Comparison of ENCODE assay signal across 23 cellular contexts in genomic region chr1:237170149-237170548, GRCh38.
"Had no signal": no experiment of that assay in that cellular context is flagged by ENCODE, and none has a peak within 500 bp of the region (broad histone marks: within the 10 kb centered on the region; RNA-seq: fewer than 3 reads in every experiment).

No MANE protein-coding gene starts in this region.

- H3K9me3 Mint-ChIP-seq: activated CD4-positive, alpha-beta T cell treated with anti-CD3 and anti-CD28 coated beads, Interleukin-2, amount 10 ng/mL, durations not matched to agents 24 days and 14 days; activated CD8-positive, alpha-beta T cell treated with anti-CD3 and anti-CD28 coated beads for 36 hours; activated naive CD4-positive, alpha-beta T cell treated with anti-CD3 and anti-CD28 coated beads for 36 hours; activated naive CD4-positive, alpha-beta T cell treated with anti-CD3 and anti-CD28 coated beads, Interleukin-2, amount 50 U/mL, for 72 hours; activated T-helper 1 cell treated with anti-CD3 and anti-CD28 coated beads, Interleukin-12 subunit alpha, Interleukin-12 subunit beta, Interleukin-2, Interleukin-4 antibody, amounts not matched to agents 30 ng/mL and 10 ng/mL and 1 ng/mL, durations not matched to agents 14 hours and 24 hours and 36 hours had no signal

- H3K4me3 ChIP-seq: adrenal gland, body of pancreas, breast epithelium, SJCRH30, SK-N-MC had no signal

- H3K9me3 ChIP-seq: adrenal gland, body of pancreas, breast epithelium, SJCRH30 had no signal

- H3K4me3 Mint-ChIP-seq: activated CD4-positive, alpha-beta T cell treated with anti-CD3 and anti-CD28 coated beads, Interleukin-2, amount 10 ng/mL, durations not matched to agents 24 days and 14 days; activated CD8-positive, alpha-beta T cell treated with anti-CD3 and anti-CD28 coated beads for 36 hours; activated naive CD4-positive, alpha-beta T cell treated with anti-CD3 and anti-CD28 coated beads for 36 hours; activated T-helper 1 cell treated with anti-CD3 and anti-CD28 coated beads, Interleukin-12 subunit alpha, Interleukin-12 subunit beta, Interleukin-2, Interleukin-4 antibody, amounts not matched to agents 30 ng/mL and 10 ng/mL and 1 ng/mL, durations not matched to agents 14 hours and 24 hours and 36 hours had no signal

- H3K36me3 ChIP-seq: adrenal gland, breast epithelium, SJCRH30, WERI-Rb-1 had no signal

- H3K36me3 Mint-ChIP-seq: activated naive CD4-positive, alpha-beta T cell treated with anti-CD3 and anti-CD28 coated beads, Interleukin-2, amount 50 U/mL, for 72 hours had no signal

- H3K4me1 Mint-ChIP-seq: activated CD4-positive, alpha-beta T cell treated with anti-CD3 and anti-CD28 coated beads, Interleukin-2, amount 10 ng/mL, durations not matched to agents 24 days and 14 days had no signal

- H3K27me3 ChIP-seq: adrenal gland, body of pancreas, breast epithelium, SJCRH30 had no signal

- DNase-seq: activated CD4-positive, alpha-beta T cell treated with anti-CD3 and anti-CD28 coated beads, Interleukin-2, amount 10 ng/mL, durations not matched to agents 24 days and 14 days; activated CD4-positive, alpha-beta T cell treated with anti-CD3 and anti-CD28 coated beads, Interleukin-2, amount 50 U/mL, for 4 hours; activated CD8-positive, alpha-beta T cell treated with anti-CD3 and anti-CD28 coated beads for 36 hours; activated gamma-delta T cell treated with Interleukin-2 at 50 U/mL for 16 hours; activated naive CD4-positive, alpha-beta T cell treated with anti-CD3 and anti-CD28 coated beads for 36 hours; activated T-cell treated with anti-CD3 and anti-CD28 coated beads, Interleukin-2, amount 50 U/mL, for 1 hour; adrenal gland; body of pancreas; Karpas-422; NCI-H1105; NCI-H1417 treated with DMSO at 0.1 percent for 48 hours; NCI-H187 treated with DMSO at 0.1 percent for 48 hours; NCI-H345; NCI-H524 treated with DMSO at 0.1 percent for 48 hours; SHP77; SJCRH30; T1000; WERI-Rb-1 had no signal

- H3K27me3 Mint-ChIP-seq: activated CD4-positive, alpha-beta T cell treated with anti-CD3 and anti-CD28 coated beads, Interleukin-2, amount 10 ng/mL, durations not matched to agents 24 days and 14 days had no signal

- H3K27ac ChIP-seq: adrenal gland, body of pancreas, breast epithelium, SJCRH30, SK-N-MC, WERI-Rb-1 had no signal

- ATAC-seq: activated CD8-positive, alpha-beta T cell treated with anti-CD3 and anti-CD28 coated beads for 36 hours; activated naive CD4-positive, alpha-beta T cell treated with anti-CD3 and anti-CD28 coated beads, Interleukin-2, amount 50 U/mL, for 72 hours; body of pancreas; Panc1 had no signal

- H3K27ac Mint-ChIP-seq: activated CD4-positive, alpha-beta T cell treated with anti-CD3 and anti-CD28 coated beads, Interleukin-2, amount 10 ng/mL, durations not matched to agents 24 days and 14 days; activated CD8-positive, alpha-beta T cell treated with anti-CD3 and anti-CD28 coated beads for 36 hours; activated naive CD4-positive, alpha-beta T cell treated with anti-CD3 and anti-CD28 coated beads for 36 hours; activated naive CD4-positive, alpha-beta T cell treated with anti-CD3 and anti-CD28 coated beads, Interleukin-2, amount 50 U/mL, for 72 hours; activated T-helper 1 cell treated with anti-CD3 and anti-CD28 coated beads, Interleukin-12 subunit alpha, Interleukin-12 subunit beta, Interleukin-2, Interleukin-4 antibody, amounts not matched to agents 30 ng/mL and 10 ng/mL and 1 ng/mL, durations not matched to agents 14 hours and 24 hours and 36 hours had no signal

- H3K4me1 ChIP-seq: adrenal gland, body of pancreas, breast epithelium, SJCRH30 had no signal
